ENCODE assay signal across 15 cellular contexts in genomic region chr20:38075161-38075998, GRCh38. TPM values are rescaled to one million over a fixed set of nuclear protein-coding genes. Genes with fewer than 3 reads are reported as not detected.
DNase-seq lines count a peak whose midpoint lies in the region; ATAC-seq and TF ChIP-seq lines count a peak whose summit lies in the region.
"Had no signal": no experiment of that assay in that cellular context is flagged by ENCODE, and none has a peak within 500 bp of the region (broad histone marks: within the 10 kb centered on the region; RNA-seq: fewer than 3 reads in every experiment).

No MANE protein-coding gene starts in this region.

- H3K4me1 Mint-ChIP-seq in CD8-positive, alpha-beta T cell (ENCODE audit: low read depth), result peaks cover 32% of the 10 kb centered on the region
- peaks cover 12% of the 10 kb centered on the region for H3K4me1 Mint-ChIP-seq in activated CD4-positive, alpha-beta T cell treated with anti-CD3 and anti-CD28 coated beads for 36 hours
- H3K4me1 Mint-ChIP-seq: activated naive CD4-positive, alpha-beta T cell treated with anti-CD3 and anti-CD28 coated beads, Interleukin-2, amount 10 ng/mL, durations not matched to agents 7 days and 5 days had no signal

- POLR2A ChIA-PET in CD8-positive, alpha-beta T cell (lab: Charles Lee), result interaction anchor here (0.7 to 1.4 kb wide), 2 partner anchors 8 to 42 kb away, joined by 3 to 4 read pairs; partner anchors contain the start of gene TTI1
- POLR2A ChIA-PET in activated CD4-positive, alpha-beta T cell treated with anti-CD3 and anti-CD28 coated beads for 36 hours (lab: Charles Lee), result no interaction called here

- peak overlapping the region; percentile 27 for H3K27ac Mint-ChIP-seq in CD8-positive, alpha-beta T cell
- no peak overlapping the region for H3K27ac Mint-ChIP-seq in activated CD4-positive, alpha-beta T cell treated with anti-CD3 and anti-CD28 coated beads for 36 hours
- H3K27ac Mint-ChIP-seq: activated naive CD4-positive, alpha-beta T cell treated with anti-CD3 and anti-CD28 coated beads, Interleukin-2, amount 10 ng/mL, durations not matched to agents 7 days and 5 days had no signal

- H3K4me1 ChIP-seq in CD8-positive, alpha-beta T cell (ENCODE audit: insufficient read depth, low read length), result no peaks in the 10 kb centered on the region
- peaks cover 0 to 52% of the 10 kb centered on the region in 2 donors for H3K4me1 ChIP-seq in right atrium auricular region
- H3K4me1 ChIP-seq in psoas muscle, result peaks cover 42% of the 10 kb centered on the region

- no peaks in the 10 kb centered on the region for H3K9me3 ChIP-seq in CD8-positive, alpha-beta T cell (ENCODE audit: low read length)
- H3K9me3 ChIP-seq in SK-N-MC (ENCODE audit: low read depth, low read length) (no peaks in the 10 kb centered on the region), right atrium auricular region (no peaks in the 10 kb centered on the region), psoas muscle (no peaks in the 10 kb centered on the region)
- H3K9me3 ChIP-seq: neutrophil had no signal

- H3K9me3 Mint-ChIP-seq in CD8-positive, alpha-beta T cell, result peaks cover 3% of the 10 kb centered on the region
- H3K9me3 Mint-ChIP-seq in activated CD4-positive, alpha-beta T cell treated with anti-CD3 and anti-CD28 coated beads for 36 hours (ENCODE audit: low read depth), result no peaks in the 10 kb centered on the region

- TF ChIP-seq CTCF in CD8-positive, alpha-beta T cell (IDR thresholded peaks at IDR 0.05), result no peak
- TF ChIP-seq CTCF in right atrium auricular region (IDR thresholded peaks at IDR 0.05), result no peak
- TF ChIP-seq CTCF in psoas muscle (IDR thresholded peaks at IDR 0.05), result no peak

- H3K4me3 ChIP-seq in CD8-positive, alpha-beta T cell (ENCODE audit: low read depth, low read length), result no peak overlapping the region
- H3K4me3 ChIP-seq in SK-N-MC (no peak overlapping the region), right atrium auricular region (no peak overlapping the region), psoas muscle (peak overlapping the region; percentile 35)

- no peak for DNase-seq in CD8-positive, alpha-beta T cell
- DNase-seq in SK-N-MC (ENCODE audit: low read depth, low spot score) (no peak), right atrium auricular region (ENCODE audit: low spot score) (no peak), psoas muscle (no peak), C1 segment of cervical spinal cord (lab: John Stamatoyannopoulos, UW) (no peak), HPDE6-E6E7 (ENCODE audit: extremely low spot score) (no peak)
- no peak for DNase-seq in activated CD4-positive, alpha-beta T cell treated with anti-CD3 and anti-CD28 coated beads for 36 hours
- DNase-seq in stimulated activated CD4-positive, alpha-beta T cell treated with anti-CD3 and anti-CD28 coated beads, Interleukin-2, amount 100 ng/mL, for 24 hours, result no peak
- DNase-seq: activated CD8-positive, alpha-beta memory T cell treated with anti-CD3 and anti-CD28 coated beads for 24 hours; activated naive CD4-positive, alpha-beta T cell treated with anti-CD3 and anti-CD28 coated beads, Interleukin-2, amount 10 ng/mL, durations not matched to agents 7 days and 5 days; EL; islet precursor cell; NCI-H2107; T1000 had no signal

- WGBS in psoas muscle, 3 donors, result 51 to 66% (median 57%) methylated on average over 3 of the region's 3 CpGs

- H3K27me3 ChIP-seq in CD8-positive, alpha-beta T cell (ENCODE audit: insufficient read depth, low read length), result no peaks in the 10 kb centered on the region
- H3K27me3 ChIP-seq in right atrium auricular region (no peaks in the 10 kb centered on the region), psoas muscle (ENCODE audit: insufficient read depth in 3 of 3, low read length in 2 of 3) (no peaks in the 10 kb centered on the region)
- H3K27me3 ChIP-seq: neutrophil had no signal

- peak overlapping the region; percentile 13 for H3K9ac ChIP-seq in SK-N-MC (ENCODE audit: insufficient read length)

- ATAC-seq in CD8-positive, alpha-beta T cell, result no peak
- peak; percentile 74 to 85 (median 84) for ATAC-seq in psoas muscle
- ATAC-seq in activated CD4-positive, alpha-beta T cell treated with anti-CD3 and anti-CD28 coated beads for 36 hours, result no peak

- CTCF ChIA-PET in CD8-positive, alpha-beta T cell (lab: Charles Lee), result interaction anchor here (1.1 to 1.5 kb wide), 4 partner anchors 10 to 146 kb away, joined by 3 to 6 read pairs (median 4); no protein-coding TSS in a partner anchor
- CTCF ChIA-PET in activated CD4-positive, alpha-beta T cell treated with anti-CD3 and anti-CD28 coated beads for 36 hours (lab: Charles Lee), result interaction anchor here (0.5 to 4.8 kb wide), 13 partner anchors 8 to 195 kb away, joined by 3 to 62 read pairs (median 4); partner anchors contain the start of gene RPRD1B

- H3K36me3 Mint-ChIP-seq in CD8-positive, alpha-beta T cell, result peaks cover 89% of the 10 kb centered on the region
- H3K36me3 Mint-ChIP-seq in activated CD4-positive, alpha-beta T cell treated with anti-CD3 and anti-CD28 coated beads for 36 hours (ENCODE audit: low read depth), result peaks cover 57% of the 10 kb centered on the region

- H3K27ac ChIP-seq in CD8-positive, alpha-beta T cell (ENCODE audit: low read depth, low read length), result no peak overlapping the region
- H3K27ac ChIP-seq in SK-N-MC (no peak overlapping the region), right atrium auricular region (peak overlapping the region; percentile 81 to 90), psoas muscle (peak overlapping the region; percentile 80)
- H3K27ac ChIP-seq: neutrophil had no signal

- H3K4me3 Mint-ChIP-seq in CD8-positive, alpha-beta T cell, result no peak overlapping the region
- no peak overlapping the region for H3K4me3 Mint-ChIP-seq in activated CD4-positive, alpha-beta T cell treated with anti-CD3 and anti-CD28 coated beads for 36 hours
- H3K4me3 Mint-ChIP-seq: activated naive CD4-positive, alpha-beta T cell treated with anti-CD3 and anti-CD28 coated beads, Interleukin-2, amount 10 ng/mL, durations not matched to agents 7 days and 5 days had no signal

- peaks cover 8% of the 10 kb centered on the region for H3K36me3 ChIP-seq in CD8-positive, alpha-beta T cell (ENCODE audit: insufficient read depth, low read length)
- H3K36me3 ChIP-seq in SK-N-MC (ENCODE audit: insufficient read depth, low read length) (peaks cover 74% of the 10 kb centered on the region), right atrium auricular region (peaks cover 30% of the 10 kb centered on the region), psoas muscle (ENCODE audit: insufficient read depth in 1 of 2, low read depth in 1 of 2) (peaks cover 8 to 31% of the 10 kb centered on the region in 2 donors)

- H3K27me3 Mint-ChIP-seq in CD8-positive, alpha-beta T cell (ENCODE audit: low read depth), result no peaks in the 10 kb centered on the region
- H3K27me3 Mint-ChIP-seq in activated CD4-positive, alpha-beta T cell treated with anti-CD3 and anti-CD28 coated beads for 36 hours, result no peaks in the 10 kb centered on the region
- H3K27me3 Mint-ChIP-seq: activated naive CD4-positive, alpha-beta T cell treated with anti-CD3 and anti-CD28 coated beads, Interleukin-2, amount 10 ng/mL, durations not matched to agents 7 days and 5 days had no signal

- intact Hi-C loops in CD8-positive, alpha-beta T cell (cut with DNase I, micrococcal nuclease), result no loop called here
- intact Hi-C loops in psoas muscle (cut with DNase I), result no loop called here
- intact Hi-C loops in activated CD4-positive, alpha-beta T cell treated with anti-CD3 and anti-CD28 coated beads for 36 hours (cut with DNase I, micrococcal nuclease), result no loop called here

RNA-seq across cellular contexts. Expression of gene RPRD1B, which starts 41.8 kb away (rescaled TPM):
- 10 to 100 TPM; 73.3 to 79.4 TPM for total RNA-seq in CD8-positive, alpha-beta T cell
- total RNA-seq in right atrium auricular region (10 to 100 TPM; 60.1 to 75.8 TPM), psoas muscle (10 to 100 TPM; 32.7 to 55.7 (median 44.4) TPM)
- polyA plus RNA-seq in psoas muscle, result 10 to 100 TPM; 14.0 to 29.9 (median 29.4) TPM
- 10 to 100 TPM; 29.9 to 36.4 TPM for total RNA-seq in activated CD4-positive, alpha-beta T cell treated with anti-CD3 and anti-CD28 coated beads for 36 hours

RNA-seq across cellular contexts. Expression of gene TTI1, which starts 42.1 kb away (rescaled TPM):
- total RNA-seq in CD8-positive, alpha-beta T cell, result 10 to 100 TPM; 12.6 to 15.7 TPM
- total RNA-seq in right atrium auricular region (10 to 100 TPM; 10.8 to 11.5 TPM), psoas muscle (10 to 100 TPM; 11.9 to 24.0 (median 14.8) TPM)
- polyA plus RNA-seq in psoas muscle, result 10 to 100 TPM; 11.4 to 29.7 (median 19.5) TPM
- total RNA-seq in activated CD4-positive, alpha-beta T cell treated with anti-CD3 and anti-CD28 coated beads for 36 hours, result 10 to 100 TPM; 35.6 to 36.7 TPM

Comparison
In these comparisons a context has a peak if more than half of its experiments do, and no peak if none do; other contexts are left out.
1. ATAC-seq: peak in psoas muscle (4 of 4); none in CD8-positive, alpha-beta T cell (single experiment) and activated CD4-positive, alpha-beta T cell treated with anti-CD3 and anti-CD28 coated beads for 36 hours (single experiment).
2. H3K27ac ChIP-seq: peak in right atrium auricular region (2 of 2) and psoas muscle (single experiment); none in CD8-positive, alpha-beta T cell (single experiment) and SK-N-MC (single experiment).